13 cellular contexts compared by ENCODE assay signal in the genomic region with DNA sequence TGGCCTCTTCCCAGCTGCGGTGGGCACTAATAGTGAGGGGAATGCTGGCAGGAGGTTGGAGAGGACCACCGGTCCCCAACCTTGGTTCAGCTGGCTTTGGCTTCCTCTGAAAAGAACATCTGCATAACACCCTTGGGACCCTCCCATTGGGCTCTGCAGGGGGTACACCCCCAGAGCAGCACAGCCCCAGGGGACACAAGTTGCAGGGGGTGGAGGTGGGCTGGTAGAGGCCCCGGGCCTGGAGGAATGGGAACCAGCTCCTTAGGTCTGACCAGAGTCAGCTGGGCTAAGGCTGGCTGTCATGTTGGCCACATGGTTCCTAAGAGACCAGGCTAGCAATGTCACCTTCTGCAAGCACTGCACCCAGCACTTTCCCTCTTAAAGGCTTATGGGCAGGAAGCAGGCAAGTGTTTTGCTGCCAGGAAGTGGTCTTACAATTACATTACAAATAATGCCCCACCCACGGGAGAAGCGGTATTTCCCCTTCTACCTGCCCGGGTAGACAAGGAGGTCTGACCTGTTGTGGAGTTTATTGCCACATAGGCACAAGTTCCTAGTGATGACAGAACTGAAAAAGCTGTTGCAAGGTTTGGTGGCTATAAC. TPM values are rescaled to one million over a fixed set of nuclear protein-coding genes. Genes with fewer than 3 reads are reported as not detected.
DNase-seq lines count a peak whose midpoint lies in the region; ATAC-seq lines count a peak whose summit lies in the region.
"Had no signal": no experiment of that assay in that cellular context is flagged by ENCODE, and none has a peak within 500 bp of the region (broad histone marks: within the 10 kb centered on the region; RNA-seq: fewer than 3 reads in every experiment).

No MANE protein-coding gene starts in this region.

- H3K4me3 Mint-ChIP-seq in activated naive CD8-positive, alpha-beta T cell treated with anti-CD3 and anti-CD28 coated beads for 36 hours: no peak overlapping the region
- no peak overlapping the region for H3K4me3 Mint-ChIP-seq in natural killer cell treated with Interleukin-12 subunit alpha and Interleukin-12 subunit beta and Interleukin-15 and Interleukin-18, amount 100 ng/mL, for 72 hours

- DNase-seq in NCI-H748 (lab: John Stamatoyannopoulos, UW; ENCODE audit: unreplicated experiment) (peak; percentile 71), NCI-H748 treated with DMSO at 0.1 percent for 48 hours (lab: John Stamatoyannopoulos, UW) (no peak), ecto neural progenitor cell (ENCODE audit: low spot score) (no peak), GF-D8 (lab: John Stamatoyannopoulos, UW) (no peak), NCI-H526 (lab: John Stamatoyannopoulos, UW) (no peak)
- DNase-seq in Jurkat, Clone E6-1 (ENCODE audit: low read depth, low spot score): peak; percentile 70
- peak; percentile 55 for DNase-seq in activated naive CD8-positive, alpha-beta T cell treated with anti-CD3 and anti-CD28 coated beads for 36 hours
- no peak for DNase-seq in natural killer cell treated with Interleukin-12 subunit alpha and Interleukin-12 subunit beta and Interleukin-15 and Interleukin-18, amount 100 ng/mL, for 72 hours (ENCODE audit: low spot score)
- DNase-seq: 8988T, heart right ventricle had no signal

- peak; percentile 78 to 87 for ATAC-seq in natural killer cell treated with Interleukin-12 subunit alpha and Interleukin-12 subunit beta and Interleukin-15 and Interleukin-18, amount 100 ng/mL, for 72 hours
- ATAC-seq: heart right ventricle, sciatic nerve had no signal

- no peak overlapping the region for H3K4me3 ChIP-seq in Jurkat, Clone E6-1 (ENCODE audit: low read length)
- H3K4me3 ChIP-seq: heart right ventricle, suprapubic skin had no signal

- peaks cover 53% of the 10 kb centered on the region for H3K4me1 Mint-ChIP-seq in activated naive CD8-positive, alpha-beta T cell treated with anti-CD3 and anti-CD28 coated beads for 36 hours
- H3K4me1 Mint-ChIP-seq in natural killer cell treated with Interleukin-12 subunit alpha and Interleukin-12 subunit beta and Interleukin-15 and Interleukin-18, amount 100 ng/mL, for 72 hours (ENCODE audit: low read depth in 2 of 2): peaks cover 4 to 7% of the 10 kb centered on the region in 2 donors

- peaks cover 33% of the 10 kb centered on the region for H3K36me3 Mint-ChIP-seq in activated naive CD8-positive, alpha-beta T cell treated with anti-CD3 and anti-CD28 coated beads for 36 hours
- H3K36me3 Mint-ChIP-seq in natural killer cell treated with Interleukin-12 subunit alpha and Interleukin-12 subunit beta and Interleukin-15 and Interleukin-18, amount 100 ng/mL, for 72 hours: no peaks in the 10 kb centered on the region

- no peaks in the 10 kb centered on the region for H3K9me3 Mint-ChIP-seq in activated naive CD8-positive, alpha-beta T cell treated with anti-CD3 and anti-CD28 coated beads for 36 hours
- no peaks in the 10 kb centered on the region for H3K9me3 Mint-ChIP-seq in natural killer cell treated with Interleukin-12 subunit alpha and Interleukin-12 subunit beta and Interleukin-15 and Interleukin-18, amount 100 ng/mL, for 72 hours
- H3K9me3 Mint-ChIP-seq: activated naive CD4-positive, alpha-beta T cell treated with anti-CD3 and anti-CD28 coated beads, Interleukin-2, amount 50 U/mL, for 24 hours had no signal

- H3K27me3 Mint-ChIP-seq in activated naive CD8-positive, alpha-beta T cell treated with anti-CD3 and anti-CD28 coated beads for 36 hours: no peaks in the 10 kb centered on the region
- H3K27me3 Mint-ChIP-seq in natural killer cell treated with Interleukin-12 subunit alpha and Interleukin-12 subunit beta and Interleukin-15 and Interleukin-18, amount 100 ng/mL, for 72 hours: peaks cover 9 to 11% of the 10 kb centered on the region in 2 donors
- H3K27me3 Mint-ChIP-seq: activated naive CD4-positive, alpha-beta T cell treated with anti-CD3 and anti-CD28 coated beads, Interleukin-2, amount 50 U/mL, for 24 hours had no signal

- H3K27ac Mint-ChIP-seq in activated naive CD8-positive, alpha-beta T cell treated with anti-CD3 and anti-CD28 coated beads for 36 hours: peak overlapping the region; percentile 59
- H3K27ac Mint-ChIP-seq in natural killer cell treated with Interleukin-12 subunit alpha and Interleukin-12 subunit beta and Interleukin-15 and Interleukin-18, amount 100 ng/mL, for 72 hours: no peak overlapping the region

RNA-seq across cellular contexts. Expression of gene GCNT4, which starts 18.1 kb away (rescaled TPM):
- 2.6 TPM for polyA plus RNA-seq in Jurkat, Clone E6-1 (2012; ENCODE audit: insufficient read depth, insufficient read length)
- 1 to 10 TPM; 1.6 to 1.7 TPM for total RNA-seq in activated naive CD8-positive, alpha-beta T cell treated with anti-CD3 and anti-CD28 coated beads for 36 hours
- total RNA-seq in natural killer cell treated with Interleukin-12 subunit alpha and Interleukin-12 subunit beta and Interleukin-15 and Interleukin-18, amount 100 ng/mL, for 72 hours: under 1 TPM; 0.42 to 0.57 TPM

Comparison
In these comparisons a context has a peak if more than half of its experiments do, and no peak if none do; other contexts are left out.
1. DNase-seq: peak in NCI-H748 (single experiment), Jurkat, Clone E6-1 (single experiment) and activated naive CD8-positive, alpha-beta T cell treated with anti-CD3 and anti-CD28 coated beads for 36 hours (single experiment); none in NCI-H748 treated with DMSO at 0.1 percent for 48 hours (single experiment), natural killer cell treated with Interleukin-12 subunit alpha and Interleukin-12 subunit beta and Interleukin-15 and Interleukin-18, amount 100 ng/mL, for 72 hours (single experiment), ecto neural progenitor cell (single experiment), GF-D8 (single experiment) and NCI-H526 (0 of 2).